1 cellular context compared by ENCODE assay signal in the genomic region with DNA sequence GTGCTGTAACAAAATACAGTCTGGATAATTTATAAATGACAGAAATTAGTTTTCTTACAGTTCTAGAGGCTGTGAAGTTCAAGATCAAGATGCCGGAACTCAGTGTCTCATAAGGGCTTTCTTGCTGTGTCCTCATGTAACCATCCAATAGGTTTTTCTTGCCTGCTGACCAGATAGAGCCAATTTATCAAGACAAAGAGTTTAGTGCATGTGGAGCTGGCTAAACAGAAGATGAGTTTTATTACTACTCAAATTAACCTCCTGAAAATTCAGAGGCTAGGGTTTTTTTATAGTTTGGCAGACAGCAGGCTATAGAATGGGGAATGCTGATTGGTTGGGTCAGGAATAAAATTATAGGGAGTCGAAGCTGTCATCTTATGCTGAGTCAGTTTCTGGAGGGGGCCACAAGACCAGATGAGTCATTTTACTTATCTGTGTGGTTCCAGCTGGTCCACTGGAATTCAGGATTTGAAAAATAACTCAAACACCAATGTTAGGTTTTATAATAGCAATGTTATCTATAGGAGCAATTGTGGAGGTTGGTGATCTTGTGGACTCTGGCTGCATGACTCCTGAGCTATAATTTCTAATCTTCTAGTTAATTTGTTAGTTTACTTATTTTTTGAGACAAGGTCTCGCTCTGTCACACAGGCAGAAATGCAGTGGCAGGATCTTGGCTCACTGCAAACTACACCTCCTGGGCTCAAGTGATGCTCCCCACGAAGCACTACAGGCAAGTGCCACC.
TF ChIP-seq lines count a peak whose summit lies in the region.

No MANE protein-coding gene starts in this region.

TF ChIP-seq in SK-N-SH treated with all-trans-retinoic acid at 6 μM for 48 hours, 23 proteins besides CTCF, POLR2A, EP300 and RAD21 (continued from another document):
- no peak for TF ChIP-seq ARNTL (CRISPR knock-in tag; IDR thresholded peaks at IDR 0.05; ENCODE audit: borderline replicate concordance, low read depth)
- TF ChIP-seq, protein P1, sequence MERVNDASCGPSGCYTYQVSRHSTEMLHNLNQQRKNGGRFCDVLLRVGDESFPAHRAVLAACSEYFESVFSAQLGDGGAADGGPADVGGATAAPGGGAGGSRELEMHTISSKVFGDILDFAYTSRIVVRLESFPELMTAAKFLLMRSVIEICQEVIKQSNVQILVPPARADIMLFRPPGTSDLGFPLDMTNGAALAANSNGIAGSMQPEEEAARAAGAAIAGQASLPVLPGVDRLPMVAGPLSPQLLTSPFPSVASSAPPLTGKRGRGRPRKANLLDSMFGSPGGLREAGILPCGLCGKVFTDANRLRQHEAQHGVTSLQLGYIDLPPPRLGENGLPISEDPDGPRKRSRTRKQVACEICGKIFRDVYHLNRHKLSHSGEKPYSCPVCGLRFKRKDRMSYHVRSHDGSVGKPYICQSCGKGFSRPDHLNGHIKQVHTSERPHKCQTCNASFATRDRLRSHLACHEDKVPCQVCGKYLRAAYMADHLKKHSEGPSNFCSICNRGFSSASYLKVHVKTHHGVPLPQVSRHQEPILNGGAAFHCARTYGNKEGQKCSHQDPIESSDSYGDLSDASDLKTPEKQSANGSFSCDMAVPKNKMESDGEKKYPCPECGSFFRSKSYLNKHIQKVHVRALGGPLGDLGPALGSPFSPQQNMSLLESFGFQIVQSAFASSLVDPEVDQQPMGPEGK (CRISPR knock-in tag; IDR thresholded peaks at IDR 0.05; ENCODE audit: borderline replicate concordance) = no peak
- no peak for TF ChIP-seq ZC3H10 (CRISPR knock-in tag; IDR thresholded peaks at IDR 0.05)
- no peak for TF ChIP-seq BACH2 (CRISPR knock-in tag; IDR thresholded peaks at IDR 0.05; ENCODE audit: borderline replicate concordance)
- no peak for TF ChIP-seq ZNF565 (CRISPR knock-in tag; conservative IDR thresholded peaks at IDR 0.05; ENCODE audit: low read depth)
- TF ChIP-seq, protein P2, sequence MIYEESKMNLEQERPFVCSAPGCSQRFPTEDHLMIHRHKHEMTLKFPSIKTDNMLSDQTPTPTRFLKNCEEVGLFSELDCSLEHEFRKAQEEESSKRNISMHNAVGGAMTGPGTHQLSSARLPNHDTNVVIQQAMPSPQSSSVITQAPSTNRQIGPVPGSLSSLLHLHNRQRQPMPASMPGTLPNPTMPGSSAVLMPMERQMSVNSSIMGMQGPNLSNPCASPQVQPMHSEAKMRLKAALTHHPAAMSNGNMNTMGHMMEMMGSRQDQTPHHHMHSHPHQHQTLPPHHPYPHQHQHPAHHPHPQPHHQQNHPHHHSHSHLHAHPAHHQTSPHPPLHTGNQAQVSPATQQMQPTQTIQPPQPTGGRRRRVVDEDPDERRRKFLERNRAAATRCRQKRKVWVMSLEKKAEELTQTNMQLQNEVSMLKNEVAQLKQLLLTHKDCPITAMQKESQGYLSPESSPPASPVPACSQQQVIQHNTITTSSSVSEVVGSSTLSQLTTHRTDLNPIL (CRISPR knock-in tag; IDR thresholded peaks at IDR 0.05; ENCODE audit: low read depth) = no peak
- no peak for TF ChIP-seq CSDC2 (CRISPR knock-in tag; IDR thresholded peaks at IDR 0.05)
- no peak for TF ChIP-seq PPARA (CRISPR knock-in tag; IDR thresholded peaks at IDR 0.05; ENCODE audit: borderline replicate concordance)
- no peak for TF ChIP-seq TCF4 (CRISPR knock-in tag; IDR thresholded peaks at IDR 0.05; ENCODE audit: borderline replicate concordance)
- TF ChIP-seq ZNF8 (CRISPR knock-in tag; IDR thresholded peaks at IDR 0.05) = no peak
- TF ChIP-seq GLIS3 (CRISPR knock-in tag; IDR thresholded peaks at IDR 0.05) = no peak
